ENCODE assay signal across 10 cellular contexts in the genomic region with DNA sequence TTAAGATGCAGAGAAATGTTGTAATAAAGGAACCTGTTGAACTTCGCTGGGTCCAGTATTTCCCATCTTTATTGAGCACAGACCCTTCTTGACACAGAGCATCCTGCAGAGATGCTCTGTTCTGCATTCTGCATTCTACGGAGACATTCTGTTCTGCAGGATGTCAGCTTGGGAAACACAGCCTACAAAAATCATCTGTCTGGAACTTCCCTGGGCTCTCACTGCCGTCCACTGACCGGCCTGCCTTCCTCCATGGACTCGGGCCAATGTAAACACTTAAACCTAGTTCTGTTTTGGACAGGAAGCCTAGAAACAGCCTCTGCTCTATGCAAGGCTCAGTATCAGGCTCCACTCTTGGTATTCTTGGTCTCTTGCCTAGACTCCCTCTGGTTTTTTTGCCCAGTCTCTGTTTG.
DNase-seq lines count a peak whose midpoint lies in the region; ATAC-seq lines count a peak whose summit lies in the region.
"Had no signal": no experiment of that assay in that cellular context is flagged by ENCODE, and none has a peak within 500 bp of the region (broad histone marks: within the 10 kb centered on the region; RNA-seq: fewer than 3 reads in every experiment).

No MANE protein-coding gene starts in this region.

- H3K4me3 Mint-ChIP-seq in activated naive CD8-positive, alpha-beta T cell treated with anti-CD3 and anti-CD28 coated beads for 36 hours: no peak overlapping the region
- H3K4me3 Mint-ChIP-seq: activated naive CD4-positive, alpha-beta T cell treated with anti-CD3 and anti-CD28 coated beads, Interleukin-2, amount 50 U/mL, for 24 hours; neural crest cell had no signal

- no peaks in the 10 kb centered on the region for H3K36me3 Mint-ChIP-seq in activated naive CD8-positive, alpha-beta T cell treated with anti-CD3 and anti-CD28 coated beads for 36 hours
- H3K36me3 Mint-ChIP-seq: activated naive CD4-positive, alpha-beta T cell treated with anti-CD3 and anti-CD28 coated beads, Interleukin-2, amount 50 U/mL, for 24 hours had no signal

- peak overlapping the region; percentile 18 for H3K9ac ChIP-seq in skeletal muscle satellite cell (ENCODE audit: low read depth, low read length)

- DNase-seq in GM03348 (ENCODE audit: low spot score) (peak; percentile 61), amniotic epithelial cell (ENCODE audit: low read depth) (peak; percentile 94), left ventricle myocardium superior (peak; percentile 68), DMS153 treated with DMSO at 0.1 percent for 48 hours (lab: John Stamatoyannopoulos, UW; ENCODE audit: unreplicated experiment) (no peak)
- DNase-seq in activated naive CD8-positive, alpha-beta T cell treated with anti-CD3 and anti-CD28 coated beads for 36 hours: no peak

- no peaks in the 10 kb centered on the region for H3K27me3 Mint-ChIP-seq in activated naive CD8-positive, alpha-beta T cell treated with anti-CD3 and anti-CD28 coated beads for 36 hours
- H3K27me3 Mint-ChIP-seq: activated naive CD4-positive, alpha-beta T cell treated with anti-CD3 and anti-CD28 coated beads, Interleukin-2, amount 50 U/mL, for 24 hours had no signal

- peaks cover 1% of the 10 kb centered on the region for H3K9me3 Mint-ChIP-seq in activated naive CD8-positive, alpha-beta T cell treated with anti-CD3 and anti-CD28 coated beads for 36 hours
- H3K9me3 Mint-ChIP-seq: activated naive CD4-positive, alpha-beta T cell treated with anti-CD3 and anti-CD28 coated beads, Interleukin-2, amount 50 U/mL, for 24 hours; neural crest cell had no signal

- H3K9me3 ChIP-seq in skeletal muscle satellite cell (replicated peaks; ENCODE audit: low read length): no peaks in the 10 kb centered on the region

- peak overlapping the region; percentile 29 for H3K4me2 ChIP-seq in skeletal muscle satellite cell (ENCODE audit: low read length)

- H3K4me1 ChIP-seq in skeletal muscle satellite cell (ENCODE audit: control insufficient read depth, insufficient read depth, low read length): peaks cover 61% of the 10 kb centered on the region

- ATAC-seq in left ventricle myocardium superior: peak; percentile 70
- ATAC-seq in HG03139 (IDR thresholded peaks at IDR 0.05; ENCODE audit: unreplicated experiment): no peak
- ATAC-seq in HG03025 (IDR thresholded peaks at IDR 0.05; ENCODE audit: low FRiP score, unreplicated experiment): no peak

- intact Hi-C loops in left ventricle myocardium superior (cut with micrococcal nuclease): no loop called here

- peaks cover 12% of the 10 kb centered on the region for H3K4me1 Mint-ChIP-seq in activated naive CD8-positive, alpha-beta T cell treated with anti-CD3 and anti-CD28 coated beads for 36 hours

- H3K4me3 ChIP-seq in skeletal muscle satellite cell (ENCODE audit: low read length): peak overlapping the region; percentile 8

- H3K27ac Mint-ChIP-seq in activated naive CD8-positive, alpha-beta T cell treated with anti-CD3 and anti-CD28 coated beads for 36 hours: no peak overlapping the region
- H3K27ac Mint-ChIP-seq: activated naive CD4-positive, alpha-beta T cell treated with anti-CD3 and anti-CD28 coated beads, Interleukin-2, amount 50 U/mL, for 24 hours had no signal

- H3K36me3 ChIP-seq in skeletal muscle satellite cell (ENCODE audit: insufficient read depth, low read length): no peaks in the 10 kb centered on the region

- H3K27me3 ChIP-seq in skeletal muscle satellite cell (ENCODE audit: control insufficient read depth, insufficient read depth, low read length): no peaks in the 10 kb centered on the region

Comparison
In these comparisons a context has a peak if more than half of its experiments do, and no peak if none do; other contexts are left out.
1. DNase-seq: peak in GM03348 (single experiment), amniotic epithelial cell (single experiment) and left ventricle myocardium superior (single experiment); none in DMS153 treated with DMSO at 0.1 percent for 48 hours (single experiment) and activated naive CD8-positive, alpha-beta T cell treated with anti-CD3 and anti-CD28 coated beads for 36 hours (single experiment).